17 cellular contexts compared by ENCODE assay signal in the genomic region with DNA sequence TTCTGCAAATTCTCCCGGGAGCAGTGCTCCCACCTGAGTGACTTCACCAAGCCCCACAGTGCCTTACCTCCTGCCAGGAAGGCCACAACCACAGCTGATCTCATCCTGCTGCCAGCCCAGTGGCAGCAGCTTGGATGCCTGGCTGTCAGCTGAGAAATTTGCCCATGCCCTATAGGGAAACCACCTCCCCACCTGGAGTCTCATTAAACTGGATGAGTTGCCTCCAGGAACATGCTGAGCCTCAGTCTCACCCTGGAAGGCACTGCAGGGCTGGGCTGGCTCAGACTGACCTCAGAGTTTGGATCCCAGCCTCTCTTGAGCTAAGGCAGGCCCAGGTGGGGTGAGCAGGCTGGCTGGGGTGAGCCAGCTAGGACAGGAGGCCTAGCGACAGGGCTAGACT.
"Had no signal": no experiment of that assay in that cellular context is flagged by ENCODE, and none has a peak within 500 bp of the region (broad histone marks: within the 10 kb centered on the region; RNA-seq: fewer than 3 reads in every experiment).

No MANE protein-coding gene starts in this region.

- H3K36me3 ChIP-seq: brain microvascular endothelial cell, right atrium auricular region, suprapubic skin, vagina had no signal

- H3K9me3 Mint-ChIP-seq: activated CD4-positive, alpha-beta T cell treated with anti-CD3 and anti-CD28 coated beads, Interleukin-2, amount 10 ng/mL, durations not matched to agents 24 days and 14 days; activated CD8-positive, alpha-beta T cell treated with anti-CD3 and anti-CD28 coated beads for 36 hours; activated T-helper 17 cell treated with anti-CD3 and anti-CD28 coated beads, Interleukin-2, amount 50 U/mL, for 72 hours; central memory CD8-positive, alpha-beta T cell; stimulated activated naive CD8-positive, alpha-beta T cell treated with anti-CD3 and anti-CD28 coated beads, Interleukin-15, Interleukin-2, amounts not matched to agents 100 ng/mL and 50 ng/mL, for 24 hours; T-helper 1 cell treated with Interleukin-12 subunit alpha and Interleukin-12 subunit beta and Interleukin-4 antibody, amounts not matched to agents 30 μg/mL and 1 μg/mL, for 36 hours had no signal

- H3K27me3 ChIP-seq: right atrium auricular region, vagina had no signal

- DNase-seq: activated CD4-positive, alpha-beta T cell treated with anti-CD3 and anti-CD28 coated beads, Interleukin-2, amount 10 ng/mL, durations not matched to agents 24 days and 14 days; activated CD8-positive, alpha-beta T cell treated with anti-CD3 and anti-CD28 coated beads for 36 hours; activated naive CD4-positive, alpha-beta T cell treated with Interleukin-2 at 50 U/mL for 16 hours; activated T-cell treated with anti-CD3 and anti-CD28 coated beads, Interleukin-2, amount 50 U/mL, for 1 hour; brain microvascular endothelial cell; cortex of kidney; hippocampal formation; occipital lobe; trophoblast cell had no signal

- H3K27me3 Mint-ChIP-seq: activated CD8-positive, alpha-beta T cell treated with anti-CD3 and anti-CD28 coated beads for 36 hours had no signal

- H3K4me3 Mint-ChIP-seq: activated CD4-positive, alpha-beta T cell treated with anti-CD3 and anti-CD28 coated beads, Interleukin-2, amount 10 ng/mL, durations not matched to agents 24 days and 14 days; activated CD8-positive, alpha-beta T cell treated with anti-CD3 and anti-CD28 coated beads for 36 hours; activated T-helper 17 cell treated with anti-CD3 and anti-CD28 coated beads, Interleukin-2, amount 50 U/mL, for 72 hours; central memory CD8-positive, alpha-beta T cell; stimulated activated naive CD8-positive, alpha-beta T cell treated with anti-CD3 and anti-CD28 coated beads, Interleukin-15, Interleukin-2, amounts not matched to agents 100 ng/mL and 50 ng/mL, for 24 hours; T-helper 1 cell treated with Interleukin-12 subunit alpha and Interleukin-12 subunit beta and Interleukin-4 antibody, amounts not matched to agents 30 μg/mL and 1 μg/mL, for 36 hours had no signal

- H3K4me3 ChIP-seq: right atrium auricular region, skin epidermis, suprapubic skin, vagina had no signal

- H3K9me3 ChIP-seq: right atrium auricular region, suprapubic skin, vagina had no signal

- H3K27ac Mint-ChIP-seq: activated CD4-positive, alpha-beta T cell treated with anti-CD3 and anti-CD28 coated beads, Interleukin-2, amount 10 ng/mL, durations not matched to agents 24 days and 14 days; activated CD8-positive, alpha-beta T cell treated with anti-CD3 and anti-CD28 coated beads for 36 hours; activated T-helper 17 cell treated with anti-CD3 and anti-CD28 coated beads, Interleukin-2, amount 50 U/mL, for 72 hours; stimulated activated naive CD8-positive, alpha-beta T cell treated with anti-CD3 and anti-CD28 coated beads, Interleukin-15, Interleukin-2, amounts not matched to agents 100 ng/mL and 50 ng/mL, for 24 hours; T-helper 1 cell treated with Interleukin-12 subunit alpha and Interleukin-12 subunit beta and Interleukin-4 antibody, amounts not matched to agents 30 μg/mL and 1 μg/mL, for 36 hours had no signal

- ATAC-seq: activated CD8-positive, alpha-beta T cell treated with anti-CD3 and anti-CD28 coated beads for 36 hours; activated T-helper 17 cell treated with anti-CD3 and anti-CD28 coated beads, Interleukin-2, amount 50 U/mL, for 72 hours had no signal

- H3K4me1 Mint-ChIP-seq: activated CD4-positive, alpha-beta T cell treated with anti-CD3 and anti-CD28 coated beads, Interleukin-2, amount 10 ng/mL, durations not matched to agents 24 days and 14 days; activated T-helper 17 cell treated with anti-CD3 and anti-CD28 coated beads, Interleukin-2, amount 50 U/mL, for 72 hours; central memory CD8-positive, alpha-beta T cell had no signal

- H3K27ac ChIP-seq: brain microvascular endothelial cell, right atrium auricular region, skin epidermis, suprapubic skin, vagina had no signal

- H3K4me1 ChIP-seq: suprapubic skin, vagina had no signal
